ENCODE assay signal across 9 cellular contexts in genomic region chrX:103405009-103405333, GRCh38. TPM values are rescaled to one million over a fixed set of nuclear protein-coding genes. Genes with fewer than 3 reads are reported as not detected.
A peak's percentile ranks its signal among the peaks of the same experiment; 100 is the strongest.
DNase-seq lines count a peak whose midpoint lies in the region; ATAC-seq, FAIRE-seq and TF ChIP-seq lines count a peak whose summit lies in the region.
"Had no signal": no experiment of that assay in that cellular context is flagged by ENCODE, and none has a peak within 500 bp of the region (broad histone marks: within the 10 kb centered on the region; RNA-seq: fewer than 3 reads in every experiment).

No MANE protein-coding gene starts in this region.

- H3K4me3 ChIP-seq in GM12864 (ENCODE audit: low read depth, low read length) (peak overlapping the region; percentile 74), HUES48 (ENCODE audit: low read depth, low read length) (peak overlapping the region; percentile 81)
- H3K4me3 ChIP-seq in effector memory CD4-positive, alpha-beta T cell (ENCODE audit: insufficient read depth, low read depth, low read length, poor library complexity, severe bottlenecking) = peak overlapping the region; percentile 25

- peak overlapping the region; percentile 74 for H3K9ac ChIP-seq in HUES48 (ENCODE audit: low read depth, low read length)

- no peak for DNase-seq in GM12864 (ENCODE audit: low read depth)
- no peak for DNase-seq in effector memory CD4-positive, alpha-beta T cell
- DNase-seq in osteocyte (ENCODE audit: extremely low spot score, unreplicated experiment) = no peak
- no peak for DNase-seq in stimulated activated CD4-positive, alpha-beta T cell treated with anti-CD3 and anti-CD28 coated beads, Interleukin-15, amount 100 ng/mL, for 24 hours
- no peak for DNase-seq in urothelium cell line (ENCODE audit: low spot score)
- no peak for DNase-seq in HuH-7.5 (ENCODE audit: low spot score)

- H3K4me1 Mint-ChIP-seq in osteocyte (ENCODE audit: unreplicated experiment) = peaks cover 12% of the 10 kb centered on the region

- peak overlapping the region; percentile 91 for H3K4me3 Mint-ChIP-seq in osteocyte (ENCODE audit: unreplicated experiment)

- H3K27me3 Mint-ChIP-seq in osteocyte (ENCODE audit: unreplicated experiment) = no peaks in the 10 kb centered on the region

- H3K4me1 ChIP-seq in HUES48 (ENCODE audit: control insufficient read depth, insufficient read depth, low read length) = peaks cover 8% of the 10 kb centered on the region
- no peaks in the 10 kb centered on the region for H3K4me1 ChIP-seq in effector memory CD4-positive, alpha-beta T cell (ENCODE audit: control insufficient read depth, insufficient read depth, low read length, poor library complexity, severe bottlenecking)

- TF ChIP-seq CTCF in GM12864 (IDR thresholded peaks at IDR 0.05; ENCODE audit: low read depth, low read length, missing control alignments) (no peak), osteocyte (IDR thresholded peaks at IDR 0.05) (no peak)

- H3K36me3 ChIP-seq in HUES48 (ENCODE audit: control insufficient read depth, insufficient read depth, low read length) = peaks cover 17% of the 10 kb centered on the region; the same call in 1 of the 2 replicates
- H3K36me3 ChIP-seq in effector memory CD4-positive, alpha-beta T cell (ENCODE audit: control insufficient read depth, insufficient read depth, low read length) = no peaks in the 10 kb centered on the region

- peaks cover 4% of the 10 kb centered on the region for H3K9me3 Mint-ChIP-seq in osteocyte (ENCODE audit: unreplicated experiment)

- ATAC-seq in HG02763 (IDR thresholded peaks at IDR 0.05; ENCODE audit: unreplicated experiment) = no peak

- H3K9me3 ChIP-seq in HUES48 (ENCODE audit: control insufficient read depth, insufficient read depth, low read length) = no peaks in the 10 kb centered on the region
- H3K9me3 ChIP-seq in effector memory CD4-positive, alpha-beta T cell (ENCODE audit: control insufficient read depth, low read length) = no peaks in the 10 kb centered on the region

- peak overlapping the region; percentile 92 for H3K27ac Mint-ChIP-seq in osteocyte (ENCODE audit: unreplicated experiment)

- no peak for FAIRE-seq in urothelium cell line (lab: Jason Lieb, UNC)

- H3K27me3 ChIP-seq in HUES48 (ENCODE audit: control insufficient read depth, insufficient read depth, low read length) = peaks cover 36% of the 10 kb centered on the region
- no peaks in the 10 kb centered on the region for H3K27me3 ChIP-seq in effector memory CD4-positive, alpha-beta T cell (replicated peaks; ENCODE audit: control insufficient read depth, insufficient read depth, low read length, poor library complexity, severe bottlenecking)

- H3K27ac ChIP-seq in HUES48 (ENCODE audit: low read depth, low read length) = peak overlapping the region; percentile 45
- no peak overlapping the region for H3K27ac ChIP-seq in effector memory CD4-positive, alpha-beta T cell (ENCODE audit: insufficient read depth, low read length, poor library complexity, severe bottlenecking)
- H3K27ac ChIP-seq: epithelial cell of prostate had no signal

- peaks cover 3% of the 10 kb centered on the region for H3K36me3 Mint-ChIP-seq in osteocyte (ENCODE audit: unreplicated experiment)

RNA-seq across cellular contexts. Expression of gene BEX3, which starts 28.6 kb away (rescaled TPM):
- total RNA-seq in osteocyte = 216 and 224 TPM in 2 replicates

RNA-seq across cellular contexts. Expression of gene TCEAL9, which starts 48.7 kb away (rescaled TPM):
- total RNA-seq in osteocyte = 77.0 and 90.1 TPM in 2 replicates

Comparison
In these comparisons a context has a peak if more than half of its experiments do, and no peak if none do; other contexts are left out.
1. H3K4me3 ChIP-seq: peak in every context shown above with its lines; median percentile 81 in HUES48; 74 in GM12864; 25 in effector memory CD4-positive, alpha-beta T cell.